1 cellular context compared by ENCODE assay signal in the genomic region with DNA sequence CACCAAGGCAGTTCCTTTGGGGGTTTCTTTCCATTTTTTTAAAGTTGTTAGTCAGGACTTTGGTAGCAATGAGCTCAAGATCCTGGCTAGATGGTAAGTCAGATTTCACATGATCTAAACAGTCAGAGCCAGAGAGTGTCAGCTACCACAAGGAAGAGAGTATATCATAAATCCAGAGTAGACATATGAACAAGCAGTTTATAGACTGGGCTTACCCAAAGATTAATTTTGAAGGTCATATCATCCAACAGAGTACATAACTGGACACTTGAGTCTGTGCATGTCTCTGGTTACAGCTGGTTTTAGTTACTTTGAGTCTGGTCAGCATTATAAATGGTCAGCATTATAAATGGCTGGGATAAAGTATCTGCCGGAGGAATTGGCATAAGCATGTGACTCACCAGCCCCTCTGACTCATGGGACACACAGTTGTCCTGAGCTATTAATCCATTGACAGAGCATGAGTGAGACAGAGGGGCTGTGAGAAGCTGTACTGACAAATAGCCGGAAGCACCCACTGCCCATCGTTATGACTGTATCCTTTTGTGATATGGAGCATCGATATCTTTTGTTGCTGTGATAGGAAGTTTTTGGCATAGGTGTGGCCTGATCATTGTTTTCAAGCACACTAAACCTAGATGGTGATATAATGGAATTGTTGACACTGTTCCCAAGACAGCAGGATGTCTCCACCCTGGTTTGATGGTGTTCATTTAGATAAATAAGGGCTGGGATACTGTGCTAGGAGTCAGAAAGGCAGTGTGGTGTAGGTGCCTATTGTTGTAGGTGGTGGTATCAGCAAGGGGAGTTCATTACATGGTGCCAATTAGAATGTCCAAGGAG.
TF ChIP-seq lines count a peak whose summit lies in the region.

No MANE protein-coding gene starts in this region.

TF ChIP-seq in A549, 52 proteins besides CTCF, POLR2A, EP300 and RAD21 (continued from another document):
- no peak for TF ChIP-seq EHMT2 (IDR thresholded peaks at IDR 0.05; ENCODE audit: low read depth)
- TF ChIP-seq, protein P1, sequence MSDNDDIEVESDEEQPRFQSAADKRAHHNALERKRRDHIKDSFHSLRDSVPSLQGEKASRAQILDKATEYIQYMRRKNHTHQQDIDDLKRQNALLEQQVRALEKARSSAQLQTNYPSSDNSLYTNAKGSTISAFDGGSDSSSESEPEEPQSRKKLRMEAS (IDR thresholded peaks at IDR 0.05) = peak; percentile 56
- TF ChIP-seq JUNB (IDR thresholded peaks at IDR 0.05) = peak; percentile 58; the same call in 1 of the 2 replicates
- no peak for TF ChIP-seq JUN (IDR thresholded peaks at IDR 0.05)
- TF ChIP-seq FOXS1 (CRISPR knock-in tag; IDR thresholded peaks at IDR 0.05) = no peak
- no peak for TF ChIP-seq RARB (CRISPR knock-in tag; IDR thresholded peaks at IDR 0.05)
- TF ChIP-seq TFCP2L1 (CRISPR knock-in tag; IDR thresholded peaks at IDR 0.05) = no peak
- TF ChIP-seq MAFK (IDR thresholded peaks at IDR 0.05; ENCODE audit: partially characterized antibody) = peak; percentile 93
- no peak for TF ChIP-seq ZC3H11A (IDR thresholded peaks at IDR 0.05)
- TF ChIP-seq, protein P2, sequence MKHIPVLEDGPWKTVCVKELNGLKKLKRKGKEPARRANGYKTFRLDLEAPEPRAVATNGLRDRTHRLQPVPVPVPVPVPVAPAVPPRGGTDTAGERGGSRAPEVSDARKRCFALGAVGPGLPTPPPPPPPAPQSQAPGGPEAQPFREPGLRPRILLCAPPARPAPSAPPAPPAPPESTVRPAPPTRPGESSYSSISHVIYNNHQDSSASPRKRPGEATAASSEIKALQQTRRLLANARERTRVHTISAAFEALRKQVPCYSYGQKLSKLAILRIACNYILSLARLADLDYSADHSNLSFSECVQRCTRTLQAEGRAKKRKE (CRISPR knock-in tag; IDR thresholded peaks at IDR 0.05; ENCODE audit: low read depth) = no peak
- peak; percentile 28; the same call in 1 of the 2 replicates for TF ChIP-seq ESRRA (IDR thresholded peaks at IDR 0.05; ENCODE audit: borderline replicate concordance, low read length)
- TF ChIP-seq ZSCAN20 (CRISPR knock-in tag; IDR thresholded peaks at IDR 0.05) = no peak
- TF ChIP-seq, protein P3, sequence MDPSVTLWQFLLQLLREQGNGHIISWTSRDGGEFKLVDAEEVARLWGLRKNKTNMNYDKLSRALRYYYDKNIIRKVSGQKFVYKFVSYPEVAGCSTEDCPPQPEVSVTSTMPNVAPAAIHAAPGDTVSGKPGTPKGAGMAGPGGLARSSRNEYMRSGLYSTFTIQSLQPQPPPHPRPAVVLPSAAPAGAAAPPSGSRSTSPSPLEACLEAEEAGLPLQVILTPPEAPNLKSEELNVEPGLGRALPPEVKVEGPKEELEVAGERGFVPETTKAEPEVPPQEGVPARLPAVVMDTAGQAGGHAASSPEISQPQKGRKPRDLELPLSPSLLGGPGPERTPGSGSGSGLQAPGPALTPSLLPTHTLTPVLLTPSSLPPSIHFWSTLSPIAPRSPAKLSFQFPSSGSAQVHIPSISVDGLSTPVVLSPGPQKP (IDR thresholded peaks at IDR 0.05; ENCODE audit: low read depth, low read length) = no peak
